14 cellular contexts compared by ENCODE assay signal in genomic region chr7:3020416-3020815, GRCh38. TPM values are rescaled to one million over a fixed set of nuclear protein-coding genes. Genes with fewer than 3 reads are reported as not detected.
"Had no signal": no experiment of that assay in that cellular context is flagged by ENCODE, and none has a peak within 500 bp of the region (broad histone marks: within the 10 kb centered on the region; RNA-seq: fewer than 3 reads in every experiment).

No MANE protein-coding gene starts in this region.

- ATAC-seq: activated CD8-positive, alpha-beta memory T cell treated with anti-CD3 and anti-CD28 coated beads, Interleukin-2, amount 10 ng/mL, durations not matched to agents 7 days and 5 days; left cardiac atrium; lower lobe of right lung had no signal

- H3K27ac Mint-ChIP-seq: activated CD8-positive, alpha-beta memory T cell treated with anti-CD3 and anti-CD28 coated beads, Interleukin-2, amount 10 ng/mL, durations not matched to agents 7 days and 5 days; activated T-helper 1 cell treated with anti-CD3 and anti-CD28 coated beads, Interleukin-12 subunit alpha, Interleukin-12 subunit beta, Interleukin-2, Interleukin-4 antibody, amounts not matched to agents 30 ng/mL and 10 ng/mL and 1 ng/mL, durations not matched to agents 14 hours and 24 hours and 36 hours; T-helper 1 cell treated with Interleukin-12 subunit alpha and Interleukin-12 subunit beta and Interleukin-4 antibody, amounts not matched to agents 30 μg/mL and 1 μg/mL, for 36 hours had no signal

- H3K27me3 Mint-ChIP-seq: activated CD8-positive, alpha-beta memory T cell treated with anti-CD3 and anti-CD28 coated beads, Interleukin-2, amount 10 ng/mL, durations not matched to agents 7 days and 5 days had no signal

- H3K4me3 Mint-ChIP-seq: activated CD8-positive, alpha-beta memory T cell treated with anti-CD3 and anti-CD28 coated beads, Interleukin-2, amount 10 ng/mL, durations not matched to agents 7 days and 5 days; activated T-helper 1 cell treated with anti-CD3 and anti-CD28 coated beads, Interleukin-12 subunit alpha, Interleukin-12 subunit beta, Interleukin-2, Interleukin-4 antibody, amounts not matched to agents 30 ng/mL and 10 ng/mL and 1 ng/mL, durations not matched to agents 14 hours and 24 hours and 36 hours; T-helper 1 cell treated with Interleukin-12 subunit alpha and Interleukin-12 subunit beta and Interleukin-4 antibody, amounts not matched to agents 30 μg/mL and 1 μg/mL, for 36 hours had no signal

- DNase-seq: activated CD4-positive, CD25-positive, alpha-beta regulatory T cell; activated CD8-positive, alpha-beta memory T cell treated with anti-CD3 and anti-CD28 coated beads, Interleukin-2, amount 10 ng/mL, durations not matched to agents 7 days and 5 days; activated naive CD4-positive, alpha-beta T cell treated with anti-CD3 and anti-CD28 coated beads, Interleukin-2, amount 50 U/mL, for 16 hours; hypothalamus; left cardiac atrium; lower lobe of right lung; midbrain; retina; stimulated activated CD4-positive, alpha-beta T cell treated with anti-CD3 and anti-CD28 coated beads, Interleukin-15, amount 100 ng/mL, for 24 hours; stimulated activated CD4-positive, alpha-beta T cell treated with anti-CD3 and anti-CD28 coated beads, Interleukin-4, amount 100 ng/mL, for 24 hours; thyroid gland had no signal

RNA-seq across cellular contexts. Expression of gene CARD11, which starts 23.3 kb away (rescaled TPM):
- total RNA-seq: fibroblast of villous mesenchyme had no signal
